ENCODE assay signal across 16 cellular contexts in genomic region chr18:12329125-12329698, GRCh38.
"Had no signal": no experiment of that assay in that cellular context is flagged by ENCODE, and none has a peak within 500 bp of the region (broad histone marks: within the 10 kb centered on the region; RNA-seq: fewer than 3 reads in every experiment).

No MANE protein-coding gene starts in this region.

- H3K27ac Mint-ChIP-seq: activated CD4-positive, alpha-beta memory T cell treated with anti-CD3 and anti-CD28 coated beads for 36 hours; activated T-helper 1 cell treated with anti-CD3 and anti-CD28 coated beads, Interleukin-12 subunit alpha, Interleukin-12 subunit beta, Interleukin-2, Interleukin-4 antibody, amounts not matched to agents 30 ng/mL and 10 ng/mL and 1 ng/mL, durations not matched to agents 14 hours and 24 hours and 36 hours; dendritic cell treated with granulocyte-macrophage colony-stimulating factor and Interleukin-4, amounts not matched to agents 40 ng/mL and 50 ng/mL, for 4 days; effector memory CD8-positive, alpha-beta T cell; naive thymus-derived CD4-positive, alpha-beta T cell had no signal

- H3K27ac ChIP-seq: body of pancreas, parathyroid adenoma had no signal

- H3K4me2 ChIP-seq: smooth muscle cell had no signal

- H3K27me3 ChIP-seq: body of pancreas had no signal

- ATAC-seq: body of pancreas; effector memory CD8-positive, alpha-beta T cell; naive thymus-derived CD4-positive, alpha-beta T cell had no signal

- H3K9me3 Mint-ChIP-seq: activated CD4-positive, alpha-beta memory T cell treated with anti-CD3 and anti-CD28 coated beads for 36 hours; activated T-helper 1 cell treated with anti-CD3 and anti-CD28 coated beads, Interleukin-12 subunit alpha, Interleukin-12 subunit beta, Interleukin-2, Interleukin-4 antibody, amounts not matched to agents 30 ng/mL and 10 ng/mL and 1 ng/mL, durations not matched to agents 14 hours and 24 hours and 36 hours; dendritic cell treated with granulocyte-macrophage colony-stimulating factor and Interleukin-4, amounts not matched to agents 40 ng/mL and 50 ng/mL, for 4 days; effector memory CD8-positive, alpha-beta T cell; naive thymus-derived CD4-positive, alpha-beta T cell had no signal

- H3K79me2 ChIP-seq: parathyroid adenoma had no signal

- H3K9ac ChIP-seq: parathyroid adenoma had no signal

- H3K27me3 Mint-ChIP-seq: activated CD4-positive, alpha-beta memory T cell treated with anti-CD3 and anti-CD28 coated beads for 36 hours; dendritic cell treated with granulocyte-macrophage colony-stimulating factor and Interleukin-4, amounts not matched to agents 40 ng/mL and 50 ng/mL, for 4 days; effector memory CD8-positive, alpha-beta T cell; naive thymus-derived CD4-positive, alpha-beta T cell had no signal

- DNase-seq: activated CD4-positive, alpha-beta memory T cell treated with anti-CD3 and anti-CD28 coated beads for 36 hours; activated naive CD4-positive, alpha-beta T cell treated with anti-CD3 and anti-CD28 coated beads, Interleukin-2, amount 50 U/mL, for 16 hours; amniotic stem cell; body of pancreas; cerebellar nuclear complex; effector memory CD8-positive, alpha-beta T cell; hippocampal formation; midbrain; naive thymus-derived CD4-positive, alpha-beta T cell; retina; T-helper 9 cell; trophoblast cell had no signal

- H3K4me3 Mint-ChIP-seq: activated CD4-positive, alpha-beta memory T cell treated with anti-CD3 and anti-CD28 coated beads for 36 hours; activated T-helper 1 cell treated with anti-CD3 and anti-CD28 coated beads, Interleukin-12 subunit alpha, Interleukin-12 subunit beta, Interleukin-2, Interleukin-4 antibody, amounts not matched to agents 30 ng/mL and 10 ng/mL and 1 ng/mL, durations not matched to agents 14 hours and 24 hours and 36 hours; dendritic cell treated with granulocyte-macrophage colony-stimulating factor and Interleukin-4, amounts not matched to agents 40 ng/mL and 50 ng/mL, for 4 days; effector memory CD8-positive, alpha-beta T cell; naive thymus-derived CD4-positive, alpha-beta T cell had no signal

- H3K4me1 ChIP-seq: parathyroid adenoma had no signal

- H2AFZ ChIP-seq: parathyroid adenoma had no signal

- H3K4me3 ChIP-seq: body of pancreas, smooth muscle cell had no signal

- H3K9me3 ChIP-seq: body of pancreas had no signal
